Comparison of ENCODE assay signal across 16 cellular contexts in genomic region chr4:13642576-13642975, GRCh38. TPM values are rescaled to one million over a fixed set of nuclear protein-coding genes. Genes with fewer than 3 reads are reported as not detected.
DNase-seq lines count a peak whose midpoint lies in the region; ATAC-seq, FAIRE-seq and TF ChIP-seq lines count a peak whose summit lies in the region.
"Had no signal": no experiment of that assay in that cellular context is flagged by ENCODE, and none has a peak within 500 bp of the region (broad histone marks: within the 10 kb centered on the region; RNA-seq: fewer than 3 reads in every experiment).

No MANE protein-coding gene starts in this region.

- H3K4me2 ChIP-seq in GM23338, result peak overlapping the region; percentile 49
- H3K4me2 ChIP-seq: neural progenitor cell had no signal

- no peaks in the 10 kb centered on the region for H3K36me3 Mint-ChIP-seq in GM23338 (ENCODE audit: low read depth)
- H3K36me3 Mint-ChIP-seq: activated naive CD8-positive, alpha-beta T cell; CD8-positive, alpha-beta memory T cell; immature natural killer cell; neural progenitor cell; stimulated activated naive B cell treated with anti-CD40 and anti-IgM and Interleukin-4, amounts not matched to agents 10 μg/mL and 1 μg/mL and 100 μg/mL, for 72 hours had no signal

- TF ChIP-seq CTCF in GM23338 (conservative IDR thresholded peaks at IDR 0.05; ENCODE audit: low read depth in 2 of 2), result no peak

- H3K4me1 ChIP-seq in GM23338 (ENCODE audit: insufficient read depth), result peaks cover 33% of the 10 kb centered on the region
- H3K4me1 ChIP-seq: neural progenitor cell had no signal

- H4K20me1 ChIP-seq in GM23338 (replicated peaks; ENCODE audit: insufficient read depth), result no peaks in the 10 kb centered on the region

- H3K27ac ChIP-seq in GM23338 (ENCODE audit: low read depth), result no peak overlapping the region
- H3K27ac ChIP-seq: neural progenitor cell had no signal

- no peaks in the 10 kb centered on the region for H3K27me3 Mint-ChIP-seq in GM23338 (ENCODE audit: insufficient read depth, low read depth, poor library complexity)

- H3K9me3 Mint-ChIP-seq in GM23338, result no peaks in the 10 kb centered on the region
- H3K9me3 Mint-ChIP-seq: CD8-positive, alpha-beta memory T cell; neural progenitor cell; stimulated activated naive B cell treated with anti-CD40 and anti-IgM and Interleukin-4, amounts not matched to agents 10 μg/mL and 1 μg/mL and 100 μg/mL, for 72 hours had no signal

- H3K4me3 ChIP-seq in GM23338, result no peak overlapping the region
- H3K4me3 ChIP-seq: neural progenitor cell had no signal

- DNase-seq in GM23338 (ENCODE audit: low spot score), result no peak
- peak; percentile 6 for DNase-seq in OCI-M1 (lab: John Stamatoyannopoulos, UW)
- peak; percentile 24 for DNase-seq in fibroblast of gingiva (ENCODE audit: low read depth)
- DNase-seq in pons (ENCODE audit: low spot score), result peak; percentile 61
- no peak for DNase-seq in H54 (ENCODE audit: insufficient read length, low spot score)
- no peak for DNase-seq in mucosa of gallbladder (ENCODE audit: low spot score)
- DNase-seq in kidney glomerular epithelial cell (lab: John Stamatoyannopoulos, UW), result no peak
- DNase-seq: CD8-positive, alpha-beta memory T cell; GOT3; immature natural killer cell; NCI-H187; stimulated activated naive B cell treated with anti-CD40 and anti-IgM and Interleukin-4, amounts not matched to agents 10 μg/mL and 1 μg/mL and 100 μg/mL, for 72 hours; T-helper 9 cell had no signal

- no peaks in the 10 kb centered on the region for H3K79me2 ChIP-seq in GM23338 (replicated peaks; ENCODE audit: insufficient read depth)

- TF ChIP-seq POLR2A in H54 (IDR thresholded peaks at IDR 0.05; ENCODE audit: low read depth, low read length), result no peak

- H3K9me2 ChIP-seq in GM23338 (ENCODE audit: insufficient read depth), result peaks cover 13% of the 10 kb centered on the region

- FAIRE-seq in H54 (lab: Jason Lieb, UNC), result no peak

- H3K4me3 Mint-ChIP-seq in GM23338, result no peak overlapping the region
- H3K4me3 Mint-ChIP-seq: activated naive CD8-positive, alpha-beta T cell; CD8-positive, alpha-beta memory T cell; immature natural killer cell; neural progenitor cell; stimulated activated naive B cell treated with anti-CD40 and anti-IgM and Interleukin-4, amounts not matched to agents 10 μg/mL and 1 μg/mL and 100 μg/mL, for 72 hours had no signal

- no peaks in the 10 kb centered on the region for H3F3A ChIP-seq in GM23338 (replicated peaks; ENCODE audit: low read depth)

- H2AFZ ChIP-seq in GM23338, result 0 out of 2 replicates have a peak overlapping the region, but pooled peaks have one; percentile 1
- H2AFZ ChIP-seq: neural progenitor cell had no signal

- no peaks in the 10 kb centered on the region for H3K36me3 ChIP-seq in GM23338 (ENCODE audit: insufficient read depth)
- H3K36me3 ChIP-seq: neural progenitor cell had no signal

- no peaks in the 10 kb centered on the region for H3K27me3 ChIP-seq in GM23338 (ENCODE audit: insufficient read depth)
- H3K27me3 ChIP-seq: neural progenitor cell had no signal

- H3K4me1 Mint-ChIP-seq in GM23338, result peaks cover 37% of the 10 kb centered on the region

- no peak overlapping the region for H3K27ac Mint-ChIP-seq in GM23338
- H3K27ac Mint-ChIP-seq: activated naive CD8-positive, alpha-beta T cell; CD8-positive, alpha-beta memory T cell; immature natural killer cell; neural progenitor cell; stimulated activated naive B cell treated with anti-CD40 and anti-IgM and Interleukin-4, amounts not matched to agents 10 μg/mL and 1 μg/mL and 100 μg/mL, for 72 hours had no signal

- ATAC-seq in GM23338 (no peak), GM21576 (IDR thresholded peaks at IDR 0.05; ENCODE audit: unreplicated experiment) (no peak)
- ATAC-seq: stimulated activated naive B cell treated with anti-CD40 and anti-IgM and Interleukin-4, amounts not matched to agents 10 μg/mL and 1 μg/mL and 100 μg/mL, for 72 hours had no signal

TF ChIP-seq in GM23338, 12 proteins besides CTCF, POLR2A, EP300 and RAD21 (continues in another document):
- TF ChIP-seq JUNB (IDR thresholded peaks at IDR 0.05; ENCODE audit: unreplicated experiment), result no peak
- TF ChIP-seq ZNF331 (CRISPR knock-in tag; IDR thresholded peaks at IDR 0.05; ENCODE audit: low read depth), result no peak
- TF ChIP-seq CREB1 (CRISPR knock-in tag; IDR thresholded peaks at IDR 0.05; ENCODE audit: low read depth), result no peak
- TF ChIP-seq EZH2phosphoT487 (IDR thresholded peaks at IDR 0.05; ENCODE audit: unreplicated experiment), result no peak
- TF ChIP-seq, protein P1, sequence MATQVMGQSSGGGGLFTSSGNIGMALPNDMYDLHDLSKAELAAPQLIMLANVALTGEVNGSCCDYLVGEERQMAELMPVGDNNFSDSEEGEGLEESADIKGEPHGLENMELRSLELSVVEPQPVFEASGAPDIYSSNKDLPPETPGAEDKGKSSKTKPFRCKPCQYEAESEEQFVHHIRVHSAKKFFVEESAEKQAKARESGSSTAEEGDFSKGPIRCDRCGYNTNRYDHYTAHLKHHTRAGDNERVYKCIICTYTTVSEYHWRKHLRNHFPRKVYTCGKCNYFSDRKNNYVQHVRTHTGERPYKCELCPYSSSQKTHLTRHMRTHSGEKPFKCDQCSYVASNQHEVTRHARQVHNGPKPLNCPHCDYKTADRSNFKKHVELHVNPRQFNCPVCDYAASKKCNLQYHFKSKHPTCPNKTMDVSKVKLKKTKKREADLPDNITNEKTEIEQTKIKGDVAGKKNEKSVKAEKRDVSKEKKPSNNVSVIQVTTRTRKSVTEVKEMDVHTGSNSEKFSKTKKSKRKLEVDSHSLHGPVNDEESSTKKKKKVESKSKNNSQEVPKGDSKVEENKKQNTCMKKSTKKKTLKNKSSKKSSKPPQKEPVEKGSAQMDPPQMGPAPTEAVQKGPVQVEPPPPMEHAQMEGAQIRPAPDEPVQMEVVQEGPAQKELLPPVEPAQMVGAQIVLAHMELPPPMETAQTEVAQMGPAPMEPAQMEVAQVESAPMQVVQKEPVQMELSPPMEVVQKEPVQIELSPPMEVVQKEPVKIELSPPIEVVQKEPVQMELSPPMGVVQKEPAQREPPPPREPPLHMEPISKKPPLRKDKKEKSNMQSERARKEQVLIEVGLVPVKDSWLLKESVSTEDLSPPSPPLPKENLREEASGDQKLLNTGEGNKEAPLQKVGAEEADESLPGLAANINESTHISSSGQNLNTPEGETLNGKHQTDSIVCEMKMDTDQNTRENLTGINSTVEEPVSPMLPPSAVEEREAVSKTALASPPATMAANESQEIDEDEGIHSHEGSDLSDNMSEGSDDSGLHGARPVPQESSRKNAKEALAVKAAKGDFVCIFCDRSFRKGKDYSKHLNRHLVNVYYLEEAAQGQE (IDR thresholded peaks at IDR 0.05; ENCODE audit: unreplicated experiment), result no peak
- no peak for TF ChIP-seq POLR2AphosphoS5 (IDR thresholded peaks at IDR 0.05; ENCODE audit: low read depth)

RNA-seq across cellular contexts. Expression of gene BOD1L1, which starts 15.1 kb away (rescaled TPM):
- total RNA-seq in GM23338 (2014; rRNA removed; shearing (Covaris generic)), result 31.6 and 43.2 TPM in 2 replicates
- 13.8 and 18.2 TPM in 2 replicates for polyA plus RNA-seq in GM23338 (2016; fragmentation: Nextera tagmentation; extraction: Ambion mirVana)
- total RNA-seq in mucosa of gallbladder, result 36.1 TPM

Comparison
In these comparisons a context has a peak if more than half of its experiments do, and no peak if none do; other contexts are left out.
1. DNase-seq: peak in OCI-M1 (single experiment), fibroblast of gingiva (single experiment) and pons (single experiment); none in GM23338 (single experiment), H54 (single experiment), mucosa of gallbladder (single experiment) and kidney glomerular epithelial cell (single experiment).